In the genomic region with DNA sequence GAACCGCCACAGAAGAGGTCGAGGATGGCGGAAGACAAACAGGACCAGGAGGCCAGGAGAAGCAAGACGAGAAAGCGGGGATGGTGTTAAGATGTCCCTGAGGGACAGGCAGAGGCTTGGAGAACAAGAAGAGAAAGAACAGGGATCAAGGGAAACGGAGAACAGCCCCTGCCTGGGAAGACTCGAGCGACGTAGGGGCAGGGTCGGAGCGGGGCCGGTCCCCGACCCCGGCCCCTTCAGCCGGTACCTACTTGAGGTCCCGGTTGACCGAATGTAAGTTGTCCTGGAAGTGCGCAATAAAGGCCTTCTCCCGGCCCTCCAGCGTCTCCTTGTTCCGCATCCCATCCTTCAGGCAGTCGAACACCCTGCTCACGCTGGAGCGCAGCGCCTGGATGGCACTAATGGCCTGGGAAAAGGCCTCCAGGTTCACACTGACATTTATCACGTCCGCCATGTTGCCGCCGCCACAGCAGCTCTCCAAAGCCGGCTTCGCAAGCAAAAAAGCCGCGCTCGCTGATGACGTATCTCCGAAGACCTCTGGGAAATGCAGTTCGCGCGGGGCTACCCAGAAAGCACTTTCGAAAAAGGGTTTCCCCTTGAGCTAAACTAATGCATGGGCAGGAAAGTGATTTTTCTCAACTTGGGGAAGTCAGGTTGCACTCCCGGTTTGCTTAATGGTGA, we compare ENCODE assay signal across 8 cellular contexts. TPM values are rescaled to one million over a fixed set of nuclear protein-coding genes. Genes with fewer than 3 reads are reported as not detected.
A peak's percentile ranks its signal among the peaks of the same experiment; 100 is the strongest.
DNase-seq lines count a peak whose midpoint lies in the region; ATAC-seq, FAIRE-seq and TF ChIP-seq lines count a peak whose summit lies in the region.

MED27 (minus strand) TSS at position 477 of the 681 bp plus-strand sequence; CDS start at position 454, 23 bp downstream.

- H3K9me3 ChIP-seq in OCI-LY1 (ENCODE audit: low read length): no peaks in the 10 kb centered on the region
- no peaks in the 10 kb centered on the region for H3K9me3 ChIP-seq in endothelial cell of umbilical vein (replicated peaks; ENCODE audit: control insufficient read depth, insufficient read depth, low read length)

- ATAC-seq in GM21360 (IDR thresholded peaks at IDR 0.05; ENCODE audit: unreplicated experiment): peak; percentile 84

- H2AFZ ChIP-seq in OCI-LY1 (ENCODE audit: low read length) (0 out of 2 replicates have a peak within 1 kb of the TSS, but pooled peaks have one; percentile 43), endothelial cell of umbilical vein (ENCODE audit: low read depth, low read length) (peak within 1 kb of the TSS; percentile 84)

- H3K27ac ChIP-seq in OCI-LY1 (ENCODE audit: low read depth, low read length, poor library complexity, severe bottlenecking) (no peak within 1 kb of the TSS), endothelial cell of umbilical vein (ENCODE audit: insufficient read depth, low read depth, low read length) (peak within 1 kb of the TSS; percentile 28)

- H3K9me1 ChIP-seq in endothelial cell of umbilical vein (replicated peaks; ENCODE audit: control insufficient read depth, extremely low read depth, insufficient read depth, low read length): no peaks in the 10 kb centered on the region

- H3K4me2 ChIP-seq in OCI-LY1 (ENCODE audit: low read length): peak within 1 kb of the TSS; percentile 98
- peak within 1 kb of the TSS; percentile 93 for H3K4me2 ChIP-seq in endothelial cell of umbilical vein (ENCODE audit: insufficient read depth, low read length)

- DNase-seq in CMK (ENCODE audit: low read depth): peak; percentile 24
- DNase-seq in HuH-7 (ENCODE audit: low spot score): peak; percentile 75
- DNase-seq in activated CD8-positive, alpha-beta memory T cell treated with anti-CD3 and anti-CD28 coated beads, Interleukin-2, amount 50 U/mL, for 4 hours: peak; percentile 96
- DNase-seq in endothelial cell of umbilical vein (ENCODE audit: low read depth, low spot score): peak; percentile 87
- peak; percentile 94 for DNase-seq in midbrain (lab: John Stamatoyannopoulos, UW)
- peak; percentile 86 for DNase-seq in stimulated activated CD8-positive, alpha-beta memory T cell treated with anti-CD3 and anti-CD28 coated beads, Interleukin-15, amount 100 ng/mL, for 48 hours (ENCODE audit: low read depth in 2 of 2)

- peaks cover 29% of the 10 kb centered on the region; the same call in 1 of the 2 replicates for H3K36me3 ChIP-seq in OCI-LY1 (ENCODE audit: insufficient read depth, low read length)
- H3K36me3 ChIP-seq in endothelial cell of umbilical vein (ENCODE audit: control insufficient read depth in 2 of 2, extremely low read depth in 1 of 2, insufficient read depth in 2 of 2, low read length in 2 of 2): no peaks in the 10 kb centered on the region

- TSS peak; percentile 44 for BruUV-seq in endothelial cell of umbilical vein (replicated peaks; lab: Mats Ljungman, UMichigan)

- dilution Hi-C loops in endothelial cell of umbilical vein (cut with MboI; ENCODE audit: extremely low pct_ligation_motif_present, low sequenced_read_pairs): no loop called here

- H3K9ac ChIP-seq in OCI-LY1 (ENCODE audit: low read length): peak within 1 kb of the TSS; percentile 93
- H3K9ac ChIP-seq in endothelial cell of umbilical vein (replicated peaks; ENCODE audit: extremely low read depth, insufficient read depth, low read length): peak within 1 kb of the TSS; percentile 75

- H3F3A ChIP-seq in OCI-LY1 (ENCODE audit: insufficient read depth, low read length): no peaks in the 10 kb centered on the region

- TF ChIP-seq CTCF in OCI-LY1 (IDR thresholded peaks at IDR 0.05; ENCODE audit: low read length): no peak
- TF ChIP-seq CTCF in endothelial cell of umbilical vein (IDR thresholded peaks at IDR 0.05; ENCODE audit: extremely low read depth in 1 of 2, insufficient read depth in 1 of 2, low read depth in 1 of 2, low read length in 2 of 2): no peak

- TF ChIP-seq POLR2A in endothelial cell of umbilical vein (IDR thresholded peaks at IDR 0.05; ENCODE audit: low read depth, low read length): peak; percentile 53

- H3K4me1 ChIP-seq in OCI-LY1 (ENCODE audit: insufficient read depth, low read length, severe bottlenecking) (peaks cover 19% of the 10 kb centered on the region), endothelial cell of umbilical vein (ENCODE audit: control insufficient read depth, extremely low read depth, insufficient read depth, low read length) (peaks cover 11% of the 10 kb centered on the region)

- no peaks in the 10 kb centered on the region for H4K20me1 ChIP-seq in OCI-LY1 (ENCODE audit: insufficient read depth, low read length)
- no peaks in the 10 kb centered on the region for H4K20me1 ChIP-seq in endothelial cell of umbilical vein (replicated peaks; ENCODE audit: control insufficient read depth, extremely low read depth, insufficient read depth, low read length)

- H3K27me3 ChIP-seq in OCI-LY1 (ENCODE audit: insufficient read depth, low read length) (no peaks in the 10 kb centered on the region), endothelial cell of umbilical vein (ENCODE audit: control insufficient read depth in 2 of 2, insufficient read depth in 2 of 2, low read length in 2 of 2) (no peaks in the 10 kb centered on the region)

- intact Hi-C loops in endothelial cell of umbilical vein (cut with micrococcal nuclease): no loop called here

- H3K4me3 ChIP-seq in OCI-LY1 (ENCODE audit: low read depth, low read length, poor library complexity, severe bottlenecking) (peak within 1 kb of the TSS; percentile 100), endothelial cell of umbilical vein (replicated peaks in 1 of 3; ENCODE audit: insufficient read depth in 1 of 3, low read depth in 1 of 3, low read length in 3 of 3) (peak within 1 kb of the TSS; percentile 47 to 91 (median 81))

- CTCF ChIA-PET in endothelial cell of umbilical vein (lab: Charles Lee): interaction anchor here (1.1 kb wide), 1 partner anchor 180 kb away, joined by 3 read pairs; no protein-coding TSS in a partner anchor

- POLR2A ChIA-PET in endothelial cell of umbilical vein (lab: Charles Lee): no interaction called here

- FAIRE-seq in endothelial cell of umbilical vein (lab: Jason Lieb, UNC): peak; percentile 91

- H3K79me2 ChIP-seq in OCI-LY1 (ENCODE audit: insufficient read depth, low read length) (peaks cover 14% of the 10 kb centered on the region; the same call in 1 of the 2 replicates), endothelial cell of umbilical vein (ENCODE audit: control insufficient read depth, insufficient read depth, low read length) (peaks cover 30% of the 10 kb centered on the region)

- H3K9me2 ChIP-seq in OCI-LY1 (ENCODE audit: low read depth, low read length): no peaks in the 10 kb centered on the region

TF ChIP-seq in endothelial cell of umbilical vein, 7 proteins besides CTCF, POLR2A, EP300 and RAD21:
- TF ChIP-seq EZH2 (IDR thresholded peaks at IDR 0.05; ENCODE audit: borderline replicate concordance, low read depth, low read length, severe bottlenecking) (no peak), JUN (IDR thresholded peaks at IDR 0.05; ENCODE audit: borderline replicate concordance, insufficient read depth, insufficient read length, low read depth) (no peak), POLR2AphosphoS5 (IDR thresholded peaks at IDR 0.05; ENCODE audit: insufficient read depth, low read depth, low read length) (peak; percentile 51), MYC (IDR thresholded peaks at IDR 0.05; ENCODE audit: low read depth, low read length) (no peak), MAX (IDR thresholded peaks at IDR 0.05; ENCODE audit: insufficient read depth, insufficient read length) (no peak), GATA2 (IDR thresholded peaks at IDR 0.05; ENCODE audit: insufficient read depth, insufficient read length, low read depth, low read length) (no peak), FOS (IDR thresholded peaks at IDR 0.05; ENCODE audit: borderline replicate concordance, insufficient read depth, low read length) (no peak)

RNA-seq across cellular contexts. Expression of gene MED27, which starts in this region (rescaled TPM):
- total RNA-seq in endothelial cell of umbilical vein: 27.2 and 27.9 TPM in 2 replicates
- polyA plus RNA-seq in endothelial cell of umbilical vein: 47.8 and 49.1 TPM in 2 replicates
- 40.4 and 42.7 TPM in 2 replicates for polyA plus RNA-seq in endothelial cell of umbilical vein (2011; cell fraction: cytosol; rRNA removed)
- polyA plus RNA-seq in endothelial cell of umbilical vein (2011; cell fraction: nucleus; rRNA removed): 25.0 and 27.3 TPM in 2 replicates
- 36.2 and 41.0 TPM in 2 replicates for polyA plus RNA-seq in endothelial cell of umbilical vein (2012)
- 34.0 and 34.5 TPM in 2 replicates for polyA minus RNA-seq in endothelial cell of umbilical vein
- 29.6 TPM for polyA minus RNA-seq in endothelial cell of umbilical vein (2011; cell fraction: cytosol; rRNA and poly(A)+ RNA removed)
- 20.0 and 28.4 TPM in 2 replicates for polyA minus RNA-seq in endothelial cell of umbilical vein (2011; cell fraction: nucleus; rRNA and poly(A)+ RNA removed)

Comparison
In these comparisons a context has a peak if more than half of its experiments do, and no peak if none do; other contexts are left out.
1. DNase-seq: peak in every context shown above with its lines; median percentile 96 in activated CD8-positive, alpha-beta memory T cell treated with anti-CD3 and anti-CD28 coated beads, Interleukin-2, amount 50 U/mL, for 4 hours; 94 in midbrain; 87 in endothelial cell of umbilical vein; 86 in stimulated activated CD8-positive, alpha-beta memory T cell treated with anti-CD3 and anti-CD28 coated beads, Interleukin-15, amount 100 ng/mL, for 48 hours; 75 in HuH-7; 24 in CMK.